ENCODE assay signal across 26 cellular contexts in genomic region chr13:31663880-31664585, GRCh38.
"Had no signal": no experiment of that assay in that cellular context is flagged by ENCODE, and none has a peak within 500 bp of the region (broad histone marks: within the 10 kb centered on the region; RNA-seq: fewer than 3 reads in every experiment).

No MANE protein-coding gene starts in this region.

- H3K4me1 ChIP-seq: body of pancreas, foreskin keratinocyte, left ventricle myocardium inferior, prostate gland, spleen, testis, uterus had no signal

- H3K27ac ChIP-seq: body of pancreas, cardiac muscle cell, foreskin keratinocyte, left ventricle myocardium inferior, prostate gland, spleen, testis, uterus, VCaP had no signal

- H3K4me1 Mint-ChIP-seq: activated CD4-positive, alpha-beta T cell treated with anti-CD3 and anti-CD28 coated beads, Interleukin-2, amount 10 ng/mL, durations not matched to agents 7 days and 5 days; activated CD8-positive, alpha-beta memory T cell treated with anti-CD3 and anti-CD28 coated beads, Interleukin-2, amount 10 ng/mL, durations not matched to agents 7 days and 5 days; activated naive CD4-positive, alpha-beta T cell treated with anti-CD3 and anti-CD28 coated beads, Interleukin-2, amount 50 U/mL, for 24 hours; natural killer cell had no signal

- H3K27me3 Mint-ChIP-seq: activated CD4-positive, alpha-beta T cell treated with anti-CD3 and anti-CD28 coated beads, Interleukin-2, amount 10 ng/mL, durations not matched to agents 7 days and 5 days; activated CD8-positive, alpha-beta memory T cell treated with anti-CD3 and anti-CD28 coated beads, Interleukin-2, amount 10 ng/mL, durations not matched to agents 7 days and 5 days; activated CD8-positive, alpha-beta T cell treated with anti-CD3 and anti-CD28 coated beads for 36 hours had no signal

- H3K27me3 ChIP-seq: body of pancreas, cardiac muscle cell, foreskin keratinocyte, spleen, testis, uterus had no signal

- DNase-seq: activated CD4-positive, alpha-beta T cell treated with anti-CD3 and anti-CD28 coated beads, Interleukin-2, amount 10 ng/mL, durations not matched to agents 7 days and 5 days; activated CD4-positive, CD25-positive, alpha-beta regulatory T cell treated with anti-CD3 and anti-CD28 coated beads, Interleukin-2, amount 50 U/mL, for 72 hours; activated CD8-positive, alpha-beta memory T cell treated with anti-CD3 and anti-CD28 coated beads, Interleukin-2, amount 10 ng/mL, durations not matched to agents 7 days and 5 days; activated CD8-positive, alpha-beta T cell treated with anti-CD3 and anti-CD28 coated beads for 36 hours; activated gamma-delta T cell; activated T-cell treated with anti-CD3 and anti-CD28 coated beads for 4 hours; anterior cingulate cortex; body of pancreas; cortex of kidney; erythroblast; foreskin keratinocyte; left ventricle myocardium inferior; mammary epithelial cell; midbrain; natural killer cell; spleen; stimulated activated CD4-positive, alpha-beta T cell treated with anti-CD3 and anti-CD28 coated beads, Interleukin-4, amount 100 ng/mL, for 1 hour; stimulated activated naive CD4-positive, alpha-beta T cell; testis; trophoblast cell; uterus had no signal

- H3K4me3 Mint-ChIP-seq: activated CD4-positive, alpha-beta T cell treated with anti-CD3 and anti-CD28 coated beads, Interleukin-2, amount 10 ng/mL, durations not matched to agents 7 days and 5 days; activated CD8-positive, alpha-beta memory T cell treated with anti-CD3 and anti-CD28 coated beads, Interleukin-2, amount 10 ng/mL, durations not matched to agents 7 days and 5 days; activated CD8-positive, alpha-beta T cell treated with anti-CD3 and anti-CD28 coated beads for 36 hours; activated naive CD4-positive, alpha-beta T cell treated with anti-CD3 and anti-CD28 coated beads, Interleukin-2, amount 50 U/mL, for 24 hours; natural killer cell; T-helper 2 cell treated with Interferon-gamma antibody and Interleukin-4, amounts not matched to agents 5 μg/mL and 100 μg/mL, for 36 hours had no signal

- H3K27ac Mint-ChIP-seq: activated CD4-positive, alpha-beta T cell treated with anti-CD3 and anti-CD28 coated beads, Interleukin-2, amount 10 ng/mL, durations not matched to agents 7 days and 5 days; activated CD8-positive, alpha-beta memory T cell treated with anti-CD3 and anti-CD28 coated beads, Interleukin-2, amount 10 ng/mL, durations not matched to agents 7 days and 5 days; activated CD8-positive, alpha-beta T cell treated with anti-CD3 and anti-CD28 coated beads for 36 hours; activated naive CD4-positive, alpha-beta T cell treated with anti-CD3 and anti-CD28 coated beads, Interleukin-2, amount 50 U/mL, for 24 hours; natural killer cell; T-helper 2 cell treated with Interferon-gamma antibody and Interleukin-4, amounts not matched to agents 5 μg/mL and 100 μg/mL, for 36 hours had no signal

- H3K9me3 ChIP-seq: body of pancreas, prostate gland, testis, uterus had no signal

- H3K36me3 ChIP-seq: cardiac muscle cell, left ventricle myocardium inferior, prostate gland, spleen, uterus had no signal

- H3K36me3 Mint-ChIP-seq: activated CD8-positive, alpha-beta memory T cell treated with anti-CD3 and anti-CD28 coated beads, Interleukin-2, amount 10 ng/mL, durations not matched to agents 7 days and 5 days had no signal

- H3K4me3 ChIP-seq: body of pancreas, cardiac muscle cell, left ventricle myocardium inferior, prostate gland, spleen, testis, uterus had no signal
